Comparison of ENCODE assay signal across 14 cellular contexts in the genomic region with DNA sequence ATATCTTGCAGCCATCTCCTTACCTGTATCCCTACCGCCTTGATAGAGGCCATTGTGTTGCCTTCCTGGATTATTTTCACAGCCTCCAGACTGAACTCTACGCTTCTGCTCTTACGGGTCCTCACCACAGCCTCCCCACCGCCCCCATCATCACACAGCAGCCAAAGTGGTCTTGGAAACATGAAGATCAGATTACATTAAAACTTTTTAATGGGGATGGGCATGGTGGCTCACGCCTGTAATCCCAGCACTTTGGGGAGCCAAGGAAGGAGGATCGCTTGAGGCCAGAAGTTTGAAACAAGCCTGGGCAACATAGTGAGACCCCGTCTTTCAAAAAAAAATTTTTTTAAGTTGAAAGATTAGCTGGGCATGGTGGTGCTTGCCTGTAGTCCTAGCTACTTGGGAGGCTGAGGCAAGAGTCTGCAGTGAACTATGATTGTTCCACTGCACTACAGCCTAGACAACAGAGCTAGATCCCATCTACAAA.
DNase-seq lines count a peak whose midpoint lies in the region; ATAC-seq and TF ChIP-seq lines count a peak whose summit lies in the region.
"Had no signal": no experiment of that assay in that cellular context is flagged by ENCODE, and none has a peak within 500 bp of the region (broad histone marks: within the 10 kb centered on the region; RNA-seq: fewer than 3 reads in every experiment).

No MANE protein-coding gene starts in this region.

- no peaks in the 10 kb centered on the region for H3F3A ChIP-seq in GM23248 (ENCODE audit: insufficient read depth)

- ATAC-seq in activated CD8-positive, alpha-beta memory T cell treated with anti-CD3 and anti-CD28 coated beads, Interleukin-2, amount 10 ng/mL, durations not matched to agents 7 days and 5 days, result no peak
- ATAC-seq in GM18517 (IDR thresholded peaks at IDR 0.05; ENCODE audit: unreplicated experiment), result no peak
- ATAC-seq: GM12878, K562 had no signal

- H3K27me3 Mint-ChIP-seq in activated CD8-positive, alpha-beta memory T cell treated with anti-CD3 and anti-CD28 coated beads, Interleukin-2, amount 10 ng/mL, durations not matched to agents 7 days and 5 days, result peaks cover 2% of the 10 kb centered on the region

- no peaks in the 10 kb centered on the region for H3K4me1 ChIP-seq in GM23248 (ENCODE audit: insufficient read depth)

- in situ Hi-C loops in GM23248 (cut with MboI), result no loop called here

- no peaks in the 10 kb centered on the region for H3K4me1 Mint-ChIP-seq in activated CD8-positive, alpha-beta memory T cell treated with anti-CD3 and anti-CD28 coated beads, Interleukin-2, amount 10 ng/mL, durations not matched to agents 7 days and 5 days

- H3K4me2 ChIP-seq in GM23248 (ENCODE audit: unreplicated experiment), result no peak overlapping the region
- H3K4me2 ChIP-seq: BLaER1 treated with 17β-estradiol and CSF1 and Interleukin-3, amounts not matched to agents 10 nM and 100 nM had no signal

- no peaks in the 10 kb centered on the region for H3K79me2 ChIP-seq in GM23248 (ENCODE audit: insufficient read depth)

- H3K36me3 Mint-ChIP-seq in activated CD8-positive, alpha-beta memory T cell treated with anti-CD3 and anti-CD28 coated beads, Interleukin-2, amount 10 ng/mL, durations not matched to agents 7 days and 5 days, result no peaks in the 10 kb centered on the region

- no peak overlapping the region for H3K9ac ChIP-seq in GM23248
- H3K9ac ChIP-seq: BLaER1 treated with 17β-estradiol and CSF1 and Interleukin-3, amounts not matched to agents 10 nM and 100 nM had no signal

- TF ChIP-seq CTCF in VCaP (conservative IDR thresholded peaks at IDR 0.05), result no peak

- H3K36me3 ChIP-seq in GM23248 (ENCODE audit: low read depth), result no peaks in the 10 kb centered on the region
- H3K36me3 ChIP-seq: BLaER1 treated with 17β-estradiol and CSF1 and Interleukin-3, amounts not matched to agents 10 nM and 100 nM had no signal

- H4K20me1 ChIP-seq in GM23248 (ENCODE audit: insufficient read depth), result no peaks in the 10 kb centered on the region
- H4K20me1 ChIP-seq: BLaER1 treated with 17β-estradiol and CSF1 and Interleukin-3, amounts not matched to agents 10 nM and 100 nM had no signal

- H2AFZ ChIP-seq in GM23248, result no peak overlapping the region

- no peak overlapping the region for H3K27ac Mint-ChIP-seq in activated CD8-positive, alpha-beta memory T cell treated with anti-CD3 and anti-CD28 coated beads, Interleukin-2, amount 10 ng/mL, durations not matched to agents 7 days and 5 days
- H3K27ac Mint-ChIP-seq: CD4-positive, alpha-beta T cell had no signal

- peak overlapping the region; percentile 32 for H3K27ac ChIP-seq in VCaP
- no peak overlapping the region for H3K27ac ChIP-seq in GM23248
- H3K27ac ChIP-seq: BLaER1 treated with 17β-estradiol and CSF1 and Interleukin-3, amounts not matched to agents 10 nM and 100 nM; HL-60 had no signal

- peaks cover 42% of the 10 kb centered on the region for H3K27me3 ChIP-seq in GM23248 (replicated peaks; ENCODE audit: insufficient read depth)
- H3K27me3 ChIP-seq: BLaER1 treated with 17β-estradiol and CSF1 and Interleukin-3, amounts not matched to agents 10 nM and 100 nM had no signal

- H3K4me3 Mint-ChIP-seq in activated CD8-positive, alpha-beta memory T cell treated with anti-CD3 and anti-CD28 coated beads, Interleukin-2, amount 10 ng/mL, durations not matched to agents 7 days and 5 days, result no peak overlapping the region
- H3K4me3 Mint-ChIP-seq: CD4-positive, alpha-beta T cell had no signal

- no peak overlapping the region for H3K4me3 ChIP-seq in GM23248
- H3K4me3 ChIP-seq: BLaER1 treated with 17β-estradiol and CSF1 and Interleukin-3, amounts not matched to agents 10 nM and 100 nM; GM12878; K562 had no signal

- no peaks in the 10 kb centered on the region for H3K9me3 Mint-ChIP-seq in activated CD8-positive, alpha-beta memory T cell treated with anti-CD3 and anti-CD28 coated beads, Interleukin-2, amount 10 ng/mL, durations not matched to agents 7 days and 5 days (ENCODE audit: low read depth)
- H3K9me3 Mint-ChIP-seq: CD4-positive, alpha-beta T cell had no signal

- WGBS in GM23248 (ENCODE audit: low coverage in 1 of 2, low lambda C conversion rate in 2 of 2, missing lambda C conversion rate in 2 of 2), 2 experiments, result 52 to 57% methylated on average over 7 of the region's 7 CpGs

- no peaks in the 10 kb centered on the region for H3K9me3 ChIP-seq in GM23248 (ENCODE audit: low read depth)

- H3K9me2 ChIP-seq in GM23248 (ENCODE audit: insufficient read depth), result no peaks in the 10 kb centered on the region

- CTCF ChIA-PET in activated CD8-positive, alpha-beta memory T cell treated with anti-CD3 and anti-CD28 coated beads, Interleukin-2, amount 10 ng/mL, durations not matched to agents 7 days and 5 days (lab: Charles Lee), result no interaction called here

- peak; percentile 35 for DNase-seq in activated CD8-positive, alpha-beta memory T cell treated with anti-CD3 and anti-CD28 coated beads, Interleukin-2, amount 10 ng/mL, durations not matched to agents 7 days and 5 days
- no peak for DNase-seq in activated CD8-positive, alpha-beta memory T cell treated with anti-CD3 and anti-CD28 coated beads, Interleukin-2, amount 50 U/mL, for 48 hours
- DNase-seq in islet precursor cell, result peak; percentile 43
- DNase-seq in dedifferentiated amniotic fluid mesenchymal stem cell (ENCODE audit: extremely low spot score), result no peak
- DNase-seq in GM23248, result no peak
- DNase-seq: ACHN; CD4-positive, alpha-beta T cell; DMS79 had no signal

Comparison
In these comparisons a context has a peak if more than half of its experiments do, and no peak if none do; other contexts are left out.
1. DNase-seq: peak in activated CD8-positive, alpha-beta memory T cell treated with anti-CD3 and anti-CD28 coated beads, Interleukin-2, amount 10 ng/mL, durations not matched to agents 7 days and 5 days (single experiment) and islet precursor cell (single experiment); none in activated CD8-positive, alpha-beta memory T cell treated with anti-CD3 and anti-CD28 coated beads, Interleukin-2, amount 50 U/mL, for 48 hours (single experiment), dedifferentiated amniotic fluid mesenchymal stem cell (single experiment) and GM23248 (single experiment).